In the genomic region with DNA sequence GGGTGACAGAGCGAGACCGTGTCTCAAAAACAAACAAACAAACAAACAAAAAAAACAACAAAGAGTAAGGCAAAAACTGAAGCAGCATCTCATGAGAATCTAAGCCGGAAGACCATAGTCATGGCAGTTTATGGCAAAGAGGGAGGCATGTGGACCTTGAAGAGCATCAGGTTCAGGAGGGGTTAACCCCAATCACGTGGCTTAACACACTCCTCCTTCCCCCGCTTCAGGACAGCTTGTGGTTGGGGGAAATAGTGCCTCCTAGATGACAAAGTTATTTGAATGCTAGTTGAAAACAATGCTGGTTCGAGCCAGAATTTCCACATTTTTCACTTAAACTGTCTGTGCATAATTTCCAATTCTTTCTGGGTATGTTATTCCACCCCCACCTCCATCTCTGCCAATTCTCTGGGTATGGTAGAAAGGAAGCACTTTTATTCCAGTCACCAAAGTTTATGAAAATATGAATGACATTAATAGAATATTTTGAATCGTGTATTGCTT, we compare ENCODE assay signal across 20 cellular contexts. TPM values are rescaled to one million over a fixed set of nuclear protein-coding genes. Genes with fewer than 3 reads are reported as not detected.
DNase-seq lines count a peak whose midpoint lies in the region; ATAC-seq and TF ChIP-seq lines count a peak whose summit lies in the region.
"Had no signal": no experiment of that assay in that cellular context is flagged by ENCODE, and none has a peak within 500 bp of the region (broad histone marks: within the 10 kb centered on the region; RNA-seq: fewer than 3 reads in every experiment).

No MANE protein-coding gene starts in this region.

- no peak for TF ChIP-seq POLR2A in IMR-90 (IDR thresholded peaks at IDR 0.05; ENCODE audit: low read depth, low read length)

- H3K4me3 ChIP-seq in AG10803 (ENCODE audit: low read length): no peak overlapping the region
- no peak overlapping the region for H3K4me3 ChIP-seq in IMR-90 (ENCODE audit: insufficient read depth, low read depth, low read length)
- no peak overlapping the region for H3K4me3 ChIP-seq in adipocyte (ENCODE audit: low read length)
- H3K4me3 ChIP-seq: GM23248 had no signal

- ATAC-seq in IMR-90 (ENCODE audit: low read depth) (no peak), HG03108 (IDR thresholded peaks at IDR 0.05; ENCODE audit: unreplicated experiment) (no peak), HG03196 (IDR thresholded peaks at IDR 0.05; ENCODE audit: unreplicated experiment) (no peak)

- no peaks in the 10 kb centered on the region for H3K79me1 ChIP-seq in IMR-90 (ENCODE audit: low read depth in 1 of 2, low read length in 2 of 2)

- POLR2A ChIA-PET in IMR-90 (lab: Charles Lee; ENCODE audit: unreplicated experiment): no interaction called here
- POLR2A ChIA-PET in activated CD4-positive, alpha-beta memory T cell treated with anti-CD3 and anti-CD28 coated beads for 36 hours (lab: Charles Lee): no interaction called here

- no peaks in the 10 kb centered on the region for H3K36me3 ChIP-seq in IMR-90 (ENCODE audit: control insufficient read depth, insufficient read depth, low read length)
- H3K36me3 ChIP-seq in adipocyte (ENCODE audit: control insufficient read depth, insufficient read depth, low read length, severe bottlenecking): no peaks in the 10 kb centered on the region

- BruUV-seq in IMR-90 (replicated peaks; lab: Mats Ljungman, UMichigan): no TSS peak

- H3K4me1 Mint-ChIP-seq in activated CD4-positive, alpha-beta memory T cell treated with anti-CD3 and anti-CD28 coated beads for 36 hours (ENCODE audit: low read depth): peaks cover 28% of the 10 kb centered on the region

- in situ Hi-C loops in IMR-90 (cut with MboI; ENCODE audit: low sequenced_read_pairs): no loop called here

- DNase-seq in AG10803 (ENCODE audit: low read depth): peak; percentile 4
- no peak for DNase-seq in IMR-90
- DNase-seq in adipocyte (ENCODE audit: low read depth): no peak
- DNase-seq in iPS-NIHi7 (ENCODE audit: extremely low spot score): peak; percentile 36
- no peak for DNase-seq in activated CD4-positive, alpha-beta memory T cell treated with anti-CD3 and anti-CD28 coated beads for 36 hours
- no peak for DNase-seq in T-helper 2 cell
- DNase-seq: C1 segment of cervical spinal cord; DMS79 treated with DMSO at 0.1 percent for 48 hours; GM23248; NCI-H1930; NCI-H2171; NCI-H446; NCI-H69; NK-92 treated with Interleukin-12 subunit alpha and Interleukin-12 subunit beta, amount 100 ng/mL, for 24 hours; RPMI8226; SIG-M5 had no signal

- 0 out of 2 replicates have a peak overlapping the region, but pooled peaks have one; percentile 54 for H3K18ac ChIP-seq in IMR-90 (ENCODE audit: low read depth, low read length)

- H3K4me3 Mint-ChIP-seq in activated CD4-positive, alpha-beta memory T cell treated with anti-CD3 and anti-CD28 coated beads for 36 hours: no peak overlapping the region

- no peak overlapping the region for H2BK20ac ChIP-seq in IMR-90 (ENCODE audit: low read depth, low read length)

- no peaks in the 10 kb centered on the region for H3K27me3 ChIP-seq in IMR-90 (ENCODE audit: control insufficient read depth, insufficient read depth, low read length)
- H3K27me3 ChIP-seq in adipocyte (replicated peaks; ENCODE audit: control insufficient read depth, insufficient read depth, low read length): peaks cover 3% of the 10 kb centered on the region

- H3K4ac ChIP-seq in IMR-90 (ENCODE audit: low read depth, low read length): 0 out of 2 replicates have a peak overlapping the region, but pooled peaks have one; percentile 75

- H2AK9ac ChIP-seq in IMR-90 (replicated peaks; ENCODE audit: low read depth, low read length, poor library complexity): no peak overlapping the region

- CTCF ChIA-PET in IMR-90 (lab: Yijun Ruan, JAX): no interaction called here
- CTCF ChIA-PET in activated CD4-positive, alpha-beta memory T cell treated with anti-CD3 and anti-CD28 coated beads for 36 hours (lab: Charles Lee): no interaction called here

- no peak overlapping the region for H4K8ac ChIP-seq in IMR-90 (ENCODE audit: low read depth in 2 of 2, low read length in 2 of 2)

- no peak overlapping the region for H2BK5ac ChIP-seq in IMR-90 (ENCODE audit: low read depth, low read length, poor library complexity, severe bottlenecking)

- H4K91ac ChIP-seq in IMR-90 (ENCODE audit: insufficient read depth, low read depth, low read length): 0 out of 2 replicates have a peak overlapping the region, but pooled peaks have one; percentile 49

- no peak overlapping the region for H4K5ac ChIP-seq in IMR-90 (ENCODE audit: low read depth, low read length)

- H3K9me3 Mint-ChIP-seq in activated CD4-positive, alpha-beta memory T cell treated with anti-CD3 and anti-CD28 coated beads for 36 hours: no peaks in the 10 kb centered on the region

- no peak overlapping the region for H2BK15ac ChIP-seq in IMR-90 (ENCODE audit: low read depth, low read length)

- WGBS in IMR-90 (ENCODE audit: extremely low coverage in 2 of 2, insufficient read length in 1 of 2), 2 experiments: no CpG with 5 or more reads among the region's 7 CpGs

- no peak for TF ChIP-seq CTCF in AG10803 (conservative IDR thresholded peaks at IDR 0.05; ENCODE audit: low read length)
- no peak for TF ChIP-seq CTCF in IMR-90 (conservative IDR thresholded peaks at IDR 0.05; ENCODE audit: low read depth, low read length)

- TF ChIP-seq RAD21 in IMR-90 (IDR thresholded peaks at IDR 0.05; ENCODE audit: low read length): no peak

- H2AK5ac ChIP-seq in IMR-90 (ENCODE audit: low read depth, low read length): no peak overlapping the region

- intact Hi-C loops in IMR-90 (cut with micrococcal nuclease): loop anchor here (10.0 kb wide), 1 partner anchor 432 kb away; no protein-coding TSS in a partner anchor
- intact Hi-C loops in activated CD4-positive, alpha-beta memory T cell treated with anti-CD3 and anti-CD28 coated beads for 36 hours (cut with micrococcal nuclease): no loop called here

- no peak overlapping the region for H2BK120ac ChIP-seq in IMR-90 (ENCODE audit: low read depth, low read length)

- peaks cover 17% of the 10 kb centered on the region for H3K4me1 ChIP-seq in IMR-90 (ENCODE audit: control insufficient read depth, insufficient read depth, low read length)
- peaks cover 43% of the 10 kb centered on the region for H3K4me1 ChIP-seq in adipocyte (ENCODE audit: control insufficient read depth, insufficient read depth, low read length)

- no peaks in the 10 kb centered on the region for H3K36me3 Mint-ChIP-seq in activated CD4-positive, alpha-beta memory T cell treated with anti-CD3 and anti-CD28 coated beads for 36 hours

- H3K9me3 ChIP-seq in IMR-90 (ENCODE audit: control insufficient read depth, insufficient read depth, low read length) (no peaks in the 10 kb centered on the region), adipocyte (ENCODE audit: control insufficient read depth, low read length) (no peaks in the 10 kb centered on the region)

- no peak overlapping the region for H3K56ac ChIP-seq in IMR-90 (ENCODE audit: extremely low read depth, insufficient read depth, low read length)

- no peak overlapping the region for H3K23ac ChIP-seq in IMR-90 (ENCODE audit: low read depth, low read length)

- H3K27me3 Mint-ChIP-seq in activated CD4-positive, alpha-beta memory T cell treated with anti-CD3 and anti-CD28 coated beads for 36 hours: no peaks in the 10 kb centered on the region

- H2AFZ ChIP-seq in IMR-90 (replicated peaks; ENCODE audit: low read length, poor library complexity): no peak overlapping the region
- H2AFZ ChIP-seq: GM23248 had no signal

- no peaks in the 10 kb centered on the region for H4K20me1 ChIP-seq in IMR-90 (ENCODE audit: insufficient read depth, low read length)

- no peak overlapping the region for H3K14ac ChIP-seq in IMR-90 (replicated peaks; ENCODE audit: low read depth, low read length)

- H3K9me1 ChIP-seq in IMR-90 (ENCODE audit: insufficient read depth, low read length): peaks cover 13% of the 10 kb centered on the region; the same call in 1 of the 2 replicates

- H3K9ac ChIP-seq in IMR-90 (ENCODE audit: low read depth, low read length) (no peak overlapping the region), adipocyte (ENCODE audit: low read length) (peak overlapping the region; percentile 67)
- H3K9ac ChIP-seq: GM23248 had no signal

- no peak overlapping the region for H3K4me2 ChIP-seq in IMR-90 (ENCODE audit: low read depth, low read length)

- H3K27ac ChIP-seq in IMR-90 (ENCODE audit: insufficient read depth, low read length): no peak overlapping the region
- H3K27ac ChIP-seq: GM23248 had no signal

- no peak overlapping the region for H3K27ac Mint-ChIP-seq in activated CD4-positive, alpha-beta memory T cell treated with anti-CD3 and anti-CD28 coated beads for 36 hours

- dilution Hi-C loops in IMR-90 (cut with HindIII; ENCODE audit: low sequenced_read_pairs, unreplicated experiment): no loop called here

TF ChIP-seq in IMR-90, 13 proteins besides CTCF, POLR2A, EP300 and RAD21 (continues in another document):
- TF ChIP-seq CHD1 (IDR thresholded peaks at IDR 0.05; ENCODE audit: low read depth, low read length) (no peak), FOS (IDR thresholded peaks at IDR 0.05; ENCODE audit: low read depth, low read length) (no peak), RCOR1 (IDR thresholded peaks at IDR 0.05; ENCODE audit: insufficient replicate concordance, low read length) (no peak), NFE2L2 (IDR thresholded peaks at IDR 0.05; ENCODE audit: low read depth, low read length) (no peak)
- TF ChIP-seq, protein P1, sequence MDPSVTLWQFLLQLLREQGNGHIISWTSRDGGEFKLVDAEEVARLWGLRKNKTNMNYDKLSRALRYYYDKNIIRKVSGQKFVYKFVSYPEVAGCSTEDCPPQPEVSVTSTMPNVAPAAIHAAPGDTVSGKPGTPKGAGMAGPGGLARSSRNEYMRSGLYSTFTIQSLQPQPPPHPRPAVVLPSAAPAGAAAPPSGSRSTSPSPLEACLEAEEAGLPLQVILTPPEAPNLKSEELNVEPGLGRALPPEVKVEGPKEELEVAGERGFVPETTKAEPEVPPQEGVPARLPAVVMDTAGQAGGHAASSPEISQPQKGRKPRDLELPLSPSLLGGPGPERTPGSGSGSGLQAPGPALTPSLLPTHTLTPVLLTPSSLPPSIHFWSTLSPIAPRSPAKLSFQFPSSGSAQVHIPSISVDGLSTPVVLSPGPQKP (IDR thresholded peaks at IDR 0.05; ENCODE audit: borderline replicate concordance, low read depth, low read length): no peak

RNA-seq across cellular contexts. Expression of a gene that starts 11.7 kb away (rescaled TPM):
- total RNA-seq in IMR-90 (2012; rRNA removed): 21.7 and 23.8 TPM in 2 replicates
- polyA plus RNA-seq in IMR-90 (2012; rRNA removed): 9.7 and 10.0 TPM in 2 replicates
- polyA plus RNA-seq in IMR-90 (2012; cell fraction: cytosol; rRNA removed): 4.4 and 5.7 TPM in 2 replicates
- polyA plus RNA-seq in IMR-90 (2012; cell fraction: nucleus; rRNA removed; ENCODE audit: low replicate concordance): 6.1 and 14.1 TPM in 2 replicates
- total RNA-seq in activated CD4-positive, alpha-beta memory T cell treated with anti-CD3 and anti-CD28 coated beads for 36 hours: 10 to 100 TPM; 18.2 to 20.5 TPM

RNA-seq across cellular contexts. Expression of a gene that starts 37.9 kb away (rescaled TPM):
- total RNA-seq in IMR-90 (2012; rRNA removed): not detected in 2 replicates
- under 0.01 TPM in 1 of 2 replicates, not detected in the other for polyA plus RNA-seq in IMR-90 (2012; rRNA removed)
- not detected in 2 replicates for polyA plus RNA-seq in IMR-90 (2012; cell fraction: cytosol; rRNA removed)
- 0.02 TPM in 1 of 2 replicates, not detected in the other for polyA plus RNA-seq in IMR-90 (2012; cell fraction: nucleus; rRNA removed; ENCODE audit: low replicate concordance)
- total RNA-seq in activated CD4-positive, alpha-beta memory T cell treated with anti-CD3 and anti-CD28 coated beads for 36 hours: not detected
- total RNA-seq: G401, GM23248, LHCN-M2 had no signal
- polyA plus RNA-seq: GM23248 had no signal

Comparison
In these comparisons a context has a peak if more than half of its experiments do, and no peak if none do; other contexts are left out.
1. DNase-seq: peak in AG10803 (single experiment) and iPS-NIHi7 (single experiment); none in IMR-90 (single experiment), adipocyte (single experiment), activated CD4-positive, alpha-beta memory T cell treated with anti-CD3 and anti-CD28 coated beads for 36 hours (single experiment) and T-helper 2 cell (0 of 5).